22 cellular contexts compared by ENCODE assay signal in genomic region chr4:138329506-138330070, GRCh38.
A peak's percentile ranks its signal among the peaks of the same experiment; 100 is the strongest.
DNase-seq lines count a peak whose midpoint lies in the region; ATAC-seq, FAIRE-seq and TF ChIP-seq lines count a peak whose summit lies in the region.
"Had no signal": no experiment of that assay in that cellular context is flagged by ENCODE, and none has a peak within 500 bp of the region (broad histone marks: within the 10 kb centered on the region; RNA-seq: fewer than 3 reads in every experiment).

No MANE protein-coding gene starts in this region.

- peaks cover 2% of the 10 kb centered on the region for H3K27me3 Mint-ChIP-seq in nephron progenitor cell (ENCODE audit: low read depth, poor library complexity)
- no peaks in the 10 kb centered on the region for H3K27me3 Mint-ChIP-seq in stimulated activated naive B cell treated with anti-CD40 and anti-IgM and Interleukin-4, amounts not matched to agents 10 μg/mL and 1 μg/mL and 100 μg/mL, for 72 hours

- H3K4me1 Mint-ChIP-seq in nephron progenitor cell: peaks cover 12% of the 10 kb centered on the region
- peaks cover 0 to 2% of the 10 kb centered on the region in 2 donors for H3K4me1 Mint-ChIP-seq in stimulated activated naive B cell treated with anti-CD40 and anti-IgM and Interleukin-4, amounts not matched to agents 10 μg/mL and 1 μg/mL and 100 μg/mL, for 72 hours

- RAD21 ChIA-PET in GM12878 (lab: Charles Lee; ENCODE audit: unreplicated experiment): interaction anchor here (0.8 to 1.6 kb wide), 5 partner anchors 12 to 142 kb away, joined by 3 to 6 read pairs (median 4); partner anchors contain the start of gene SLC7A11

- peak overlapping the region; percentile 50 for H3K27ac Mint-ChIP-seq in nephron progenitor cell
- no peak overlapping the region for H3K27ac Mint-ChIP-seq in stimulated activated naive B cell treated with anti-CD40 and anti-IgM and Interleukin-4, amounts not matched to agents 10 μg/mL and 1 μg/mL and 100 μg/mL, for 72 hours
- H3K27ac Mint-ChIP-seq: GM23338 had no signal

- no TSS peak for BruUV-seq in GM12878 (replicated peaks; lab: Mats Ljungman, UMichigan)

- H3K27ac ChIP-seq in 22Rv1 (peak overlapping the region; percentile 6; the same call in 1 of the 2 replicates), GM12878 (ENCODE audit: control insufficient read depth, insufficient read depth) (no peak overlapping the region)
- H3K27ac ChIP-seq: BLaER1 treated with 17β-estradiol and CSF1 and Interleukin-3, amounts not matched to agents 10 nM and 100 nM had no signal

- H3K36me3 Mint-ChIP-seq in nephron progenitor cell (ENCODE audit: low read depth): no peaks in the 10 kb centered on the region
- H3K36me3 Mint-ChIP-seq in stimulated activated naive B cell treated with anti-CD40 and anti-IgM and Interleukin-4, amounts not matched to agents 10 μg/mL and 1 μg/mL and 100 μg/mL, for 72 hours: no peaks in the 10 kb centered on the region

- DNase-seq in GM12878 (ENCODE audit: low read depth, low spot score): no peak
- no peak for DNase-seq in nephron progenitor cell
- DNase-seq in stimulated activated naive B cell treated with anti-CD40 and anti-IgM and Interleukin-4, amounts not matched to agents 10 μg/mL and 1 μg/mL and 100 μg/mL, for 72 hours: no peak
- no peak for DNase-seq in D721Med (ENCODE audit: insufficient read length, low spot score)
- no peak for DNase-seq in OCI-M2 (lab: John Stamatoyannopoulos, UW; ENCODE audit: unreplicated experiment)
- DNase-seq: GDM1; HCEC 1CT; NCI-H1092 treated with DMSO at 0.1 percent for 48 hours; NCI-H2081; NCI-H2171 treated with DMSO at 0.1 percent for 48 hours; NCI-H446; NK-92 treated with Interleukin-12 subunit alpha and Interleukin-12 subunit beta, amount 100 ng/mL, for 24 hours; PC-3; RPMI8226; SHP77 treated with DMSO at 0.1 percent for 48 hours had no signal

- peaks cover 2% of the 10 kb centered on the region; the same call in 2 of the 3 replicates for H3K9me3 ChIP-seq in GM12878 (replicated peaks; ENCODE audit: control insufficient read depth, insufficient read depth, low read length)
- H3K9me3 ChIP-seq: A549 had no signal

- no peak for TF ChIP-seq EP300 in GM12878 (IDR thresholded peaks at IDR 0.05; ENCODE audit: borderline replicate concordance in 1 of 2, control insufficient read depth in 1 of 2, low read depth in 2 of 2, low read length in 2 of 2)

- in situ Hi-C loops in GM12878 (cut with MboI): no loop called here

- no peak for TF ChIP-seq CTCF in 22Rv1 (IDR thresholded peaks at IDR 0.05)
- TF ChIP-seq CTCF in GM12878 (IDR thresholded peaks at IDR 0.05 in 2 of 3, conservative IDR thresholded peaks at IDR 0.05 in 1 of 3; ENCODE audit: control insufficient read depth in 2 of 3, extremely low read depth in 1 of 3, insufficient read depth in 1 of 3, low read depth in 3 of 3, low read length in 3 of 3): no peak
- TF ChIP-seq CTCF in nephron progenitor cell (IDR thresholded peaks at IDR 0.05): no peak
- TF ChIP-seq CTCF in D721Med (IDR thresholded peaks at IDR 0.05; ENCODE audit: insufficient read depth, missing control alignments): no peak

- no peaks in the 10 kb centered on the region for H3K27me3 ChIP-seq in GM12878 (replicated peaks in 1 of 2; ENCODE audit: control insufficient read depth in 2 of 2, insufficient read depth in 2 of 2, low read length in 1 of 2)
- H3K27me3 ChIP-seq: BLaER1 treated with 17β-estradiol and CSF1 and Interleukin-3, amounts not matched to agents 10 nM and 100 nM had no signal

- H3K4me2 ChIP-seq in GM12878 (ENCODE audit: control insufficient read depth, insufficient read depth): no peak overlapping the region
- H3K4me2 ChIP-seq: GM23338 had no signal

- H3K9me3 Mint-ChIP-seq in nephron progenitor cell: peaks cover 16% of the 10 kb centered on the region
- peaks cover 10% of the 10 kb centered on the region in 2 donors for H3K9me3 Mint-ChIP-seq in stimulated activated naive B cell treated with anti-CD40 and anti-IgM and Interleukin-4, amounts not matched to agents 10 μg/mL and 1 μg/mL and 100 μg/mL, for 72 hours

- no peak for TF ChIP-seq POLR2A in GM12878 (IDR thresholded peaks at IDR 0.05; ENCODE audit: low read depth, low read length)

- H3K4me3 Mint-ChIP-seq in nephron progenitor cell: no peak overlapping the region
- H3K4me3 Mint-ChIP-seq in stimulated activated naive B cell treated with anti-CD40 and anti-IgM and Interleukin-4, amounts not matched to agents 10 μg/mL and 1 μg/mL and 100 μg/mL, for 72 hours: no peak overlapping the region
- H3K4me3 Mint-ChIP-seq: GM23338 had no signal

- H3K9ac ChIP-seq in GM12878 (ENCODE audit: control insufficient read depth, insufficient read depth, low read length): no peak overlapping the region
- H3K9ac ChIP-seq: BLaER1 treated with 17β-estradiol and CSF1 and Interleukin-3, amounts not matched to agents 10 nM and 100 nM had no signal

- intact Hi-C loops in GM12878 (cut with micrococcal nuclease; ENCODE audit: unreplicated experiment): no loop called here

- H2AFZ ChIP-seq in GM12878 (ENCODE audit: control insufficient read depth, low read depth, low read length): no peak overlapping the region
- H2AFZ ChIP-seq: GM23338 had no signal

- ATAC-seq in HG02852 (IDR thresholded peaks at IDR 0.05; ENCODE audit: unreplicated experiment) (peak; percentile 23), GM12878 (peak; percentile 38), GM21367 (IDR thresholded peaks at IDR 0.05; ENCODE audit: unreplicated experiment) (no peak)
- ATAC-seq in stimulated activated naive B cell treated with anti-CD40 and anti-IgM and Interleukin-4, amounts not matched to agents 10 μg/mL and 1 μg/mL and 100 μg/mL, for 72 hours (replicated peaks): no peak
- ATAC-seq: GM23338, PC-3, SK-N-SH treated with all-trans-retinoic acid at 6 μM for 48 hours had no signal

- CTCF ChIA-PET in GM12878 (lab: Yijun Ruan, JAX): interaction anchor here (0.8 to 1.3 kb wide), 3 partner anchors 9 to 84 kb away, joined by 3 read pairs; no protein-coding TSS in a partner anchor

- FAIRE-seq in GM12878 (lab: Jason Lieb, UNC) (no peak), D721Med (lab: Jason Lieb, UNC) (no peak)
- FAIRE-seq: A549 had no signal

- TF ChIP-seq RAD21 in GM12878 (IDR thresholded peaks at IDR 0.05; ENCODE audit: insufficient read depth, low read depth, low read length): no peak

- no peaks in the 10 kb centered on the region for H4K20me1 ChIP-seq in GM12878 (ENCODE audit: control insufficient read depth, insufficient read depth)
- H4K20me1 ChIP-seq: BLaER1 treated with 17β-estradiol and CSF1 and Interleukin-3, amounts not matched to agents 10 nM and 100 nM had no signal

- H3K79me2 ChIP-seq in GM12878 (ENCODE audit: control insufficient read depth, insufficient read depth, low read length): no peaks in the 10 kb centered on the region

- SMC1A ChIA-PET in GM12878 (lab: Charles Lee; ENCODE audit: uncharacterized antibody, unreplicated experiment): interaction anchor here (1.0 to 7.9 kb wide), 4 partner anchors 13 to 165 kb away, joined by 3 to 56 read pairs (median 4); no protein-coding TSS in a partner anchor

- no peak overlapping the region for H3K4me3 ChIP-seq in GM12878
- H3K4me3 ChIP-seq: A549; BLaER1 treated with 17β-estradiol and CSF1 and Interleukin-3, amounts not matched to agents 10 nM and 100 nM; GM23338 had no signal

- H3K4me1 ChIP-seq in GM12878 (ENCODE audit: control insufficient read depth, insufficient read depth, low read length): no peaks in the 10 kb centered on the region

- POLR2A ChIA-PET in GM12878 (lab: Charles Lee): no interaction called here

- 47% methylated on average over 6 of the region's 6 CpGs for whole genome bisulfite sequencing in GM12878 (ENCODE audit: insufficient coverage, insufficient replicate concordance, low lambda C conversion rate, missing lambda C conversion rate)

- H3K36me3 ChIP-seq in GM12878 (ENCODE audit: control insufficient read depth in 2 of 2, insufficient read depth in 2 of 2, low read length in 1 of 2): no peaks in the 10 kb centered on the region
- H3K36me3 ChIP-seq: BLaER1 treated with 17β-estradiol and CSF1 and Interleukin-3, amounts not matched to agents 10 nM and 100 nM had no signal

TF ChIP-seq in GM12878, 131 proteins besides CTCF, POLR2A, EP300 and RAD21 (continues in another document):
- TF ChIP-seq, protein P1, sequence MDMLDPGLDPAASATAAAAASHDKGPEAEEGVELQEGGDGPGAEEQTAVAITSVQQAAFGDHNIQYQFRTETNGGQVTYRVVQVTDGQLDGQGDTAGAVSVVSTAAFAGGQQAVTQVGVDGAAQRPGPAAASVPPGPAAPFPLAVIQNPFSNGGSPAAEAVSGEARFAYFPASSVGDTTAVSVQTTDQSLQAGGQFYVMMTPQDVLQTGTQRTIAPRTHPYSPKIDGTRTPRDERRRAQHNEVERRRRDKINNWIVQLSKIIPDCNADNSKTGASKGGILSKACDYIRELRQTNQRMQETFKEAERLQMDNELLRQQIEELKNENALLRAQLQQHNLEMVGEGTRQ (IDR thresholded peaks at IDR 0.05; ENCODE audit: borderline replicate concordance, low read depth, low read length): no peak
- TF ChIP-seq ATF7 (IDR thresholded peaks at IDR 0.05; ENCODE audit: low read depth) (no peak), SIN3A (IDR thresholded peaks at IDR 0.05; ENCODE audit: low read depth, low read length) (no peak), SMAD5 (IDR thresholded peaks at IDR 0.05; ENCODE audit: low read depth) (no peak), SUZ12 (IDR thresholded peaks at IDR 0.05; ENCODE audit: unreplicated experiment) (no peak), IRF4 (IDR thresholded peaks at IDR 0.05; ENCODE audit: low read depth, low read length) (no peak)
- TF ChIP-seq, protein P2, sequence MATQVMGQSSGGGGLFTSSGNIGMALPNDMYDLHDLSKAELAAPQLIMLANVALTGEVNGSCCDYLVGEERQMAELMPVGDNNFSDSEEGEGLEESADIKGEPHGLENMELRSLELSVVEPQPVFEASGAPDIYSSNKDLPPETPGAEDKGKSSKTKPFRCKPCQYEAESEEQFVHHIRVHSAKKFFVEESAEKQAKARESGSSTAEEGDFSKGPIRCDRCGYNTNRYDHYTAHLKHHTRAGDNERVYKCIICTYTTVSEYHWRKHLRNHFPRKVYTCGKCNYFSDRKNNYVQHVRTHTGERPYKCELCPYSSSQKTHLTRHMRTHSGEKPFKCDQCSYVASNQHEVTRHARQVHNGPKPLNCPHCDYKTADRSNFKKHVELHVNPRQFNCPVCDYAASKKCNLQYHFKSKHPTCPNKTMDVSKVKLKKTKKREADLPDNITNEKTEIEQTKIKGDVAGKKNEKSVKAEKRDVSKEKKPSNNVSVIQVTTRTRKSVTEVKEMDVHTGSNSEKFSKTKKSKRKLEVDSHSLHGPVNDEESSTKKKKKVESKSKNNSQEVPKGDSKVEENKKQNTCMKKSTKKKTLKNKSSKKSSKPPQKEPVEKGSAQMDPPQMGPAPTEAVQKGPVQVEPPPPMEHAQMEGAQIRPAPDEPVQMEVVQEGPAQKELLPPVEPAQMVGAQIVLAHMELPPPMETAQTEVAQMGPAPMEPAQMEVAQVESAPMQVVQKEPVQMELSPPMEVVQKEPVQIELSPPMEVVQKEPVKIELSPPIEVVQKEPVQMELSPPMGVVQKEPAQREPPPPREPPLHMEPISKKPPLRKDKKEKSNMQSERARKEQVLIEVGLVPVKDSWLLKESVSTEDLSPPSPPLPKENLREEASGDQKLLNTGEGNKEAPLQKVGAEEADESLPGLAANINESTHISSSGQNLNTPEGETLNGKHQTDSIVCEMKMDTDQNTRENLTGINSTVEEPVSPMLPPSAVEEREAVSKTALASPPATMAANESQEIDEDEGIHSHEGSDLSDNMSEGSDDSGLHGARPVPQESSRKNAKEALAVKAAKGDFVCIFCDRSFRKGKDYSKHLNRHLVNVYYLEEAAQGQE (IDR thresholded peaks at IDR 0.05; ENCODE audit: low read depth, low read length): no peak

Comparison
In these comparisons a context has a peak if more than half of its experiments do, and no peak if none do; other contexts are left out.
1. ATAC-seq: peak in HG02852 (single experiment) and GM12878 (single experiment); none in stimulated activated naive B cell treated with anti-CD40 and anti-IgM and Interleukin-4, amounts not matched to agents 10 μg/mL and 1 μg/mL and 100 μg/mL, for 72 hours (0 of 2) and GM21367 (single experiment).